19 cellular contexts compared by ENCODE assay signal in the genomic region with DNA sequence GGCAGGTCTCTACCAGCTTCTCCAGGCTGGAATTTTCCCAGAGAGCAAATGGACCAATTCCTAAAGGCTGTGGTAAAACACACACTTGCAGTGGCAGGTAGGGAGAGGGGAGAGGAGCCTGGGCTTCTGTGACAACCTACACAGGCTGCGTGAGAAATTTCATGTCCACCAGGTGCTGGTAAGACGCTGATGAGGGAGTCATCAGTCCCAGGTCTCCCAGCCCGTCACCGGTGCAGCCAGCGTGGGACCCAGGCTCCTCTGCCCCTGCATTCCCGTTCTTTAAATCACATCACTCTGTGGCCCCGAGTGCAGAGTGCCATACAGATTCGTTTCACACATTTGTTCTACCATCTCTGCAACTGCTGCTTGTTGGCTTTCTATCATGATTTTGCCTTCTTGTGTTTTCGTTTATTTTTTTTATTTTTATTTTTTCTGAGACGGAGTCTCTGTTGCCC.
"Had no signal": no experiment of that assay in that cellular context is flagged by ENCODE, and none has a peak within 500 bp of the region (broad histone marks: within the 10 kb centered on the region; RNA-seq: fewer than 3 reads in every experiment).

No MANE protein-coding gene starts in this region.

- H3K27ac Mint-ChIP-seq: activated CD4-positive, alpha-beta memory T cell treated with anti-CD3 and anti-CD28 coated beads for 36 hours; activated CD4-positive, alpha-beta T cell treated with anti-CD3 and anti-CD28 coated beads for 36 hours; activated naive CD4-positive, alpha-beta T cell treated with anti-CD3 and anti-CD28 coated beads, Interleukin-2, amount 10 ng/mL, durations not matched to agents 7 days and 5 days; activated T-cell treated with anti-CD3 and anti-CD28 coated beads, Interleukin-2, amount 50 U/mL, for 24 hours; memory B cell; natural killer cell; stimulated activated naive B cell treated with anti-CD40 and anti-IgM and Interleukin-4, amounts not matched to agents 10 μg/mL and 1 μg/mL and 100 μg/mL, for 72 hours had no signal

- ATAC-seq: activated CD4-positive, alpha-beta T cell treated with anti-CD3 and anti-CD28 coated beads for 36 hours; natural killer cell; stimulated activated naive B cell treated with anti-CD40 and anti-IgM and Interleukin-4, amounts not matched to agents 10 μg/mL and 1 μg/mL and 100 μg/mL, for 72 hours had no signal

- H3K4me1 Mint-ChIP-seq: activated CD4-positive, alpha-beta T cell treated with anti-CD3 and anti-CD28 coated beads for 36 hours; activated naive CD4-positive, alpha-beta T cell treated with anti-CD3 and anti-CD28 coated beads, Interleukin-2, amount 10 ng/mL, durations not matched to agents 7 days and 5 days; memory B cell; natural killer cell; stimulated activated naive B cell treated with anti-CD40 and anti-IgM and Interleukin-4, amounts not matched to agents 10 μg/mL and 1 μg/mL and 100 μg/mL, for 72 hours had no signal

- H3K9me3 Mint-ChIP-seq: activated CD4-positive, alpha-beta memory T cell treated with anti-CD3 and anti-CD28 coated beads for 36 hours; activated naive CD4-positive, alpha-beta T cell treated with anti-CD3 and anti-CD28 coated beads, Interleukin-2, amount 10 ng/mL, durations not matched to agents 7 days and 5 days; activated T-cell treated with anti-CD3 and anti-CD28 coated beads, Interleukin-2, amount 50 U/mL, for 24 hours; natural killer cell; stimulated activated naive B cell treated with anti-CD40 and anti-IgM and Interleukin-4, amounts not matched to agents 10 μg/mL and 1 μg/mL and 100 μg/mL, for 72 hours had no signal

- H3K4me1 ChIP-seq: ascending aorta, esophagus muscularis mucosa, vagina had no signal

- H3K36me3 ChIP-seq: ascending aorta, cardiac muscle cell, esophagus muscularis mucosa, transverse colon, vagina had no signal

- H3K4me3 ChIP-seq: ascending aorta, cardiac muscle cell, dorsolateral prefrontal cortex, esophagus muscularis mucosa, skin epidermis, transverse colon, vagina had no signal

- DNase-seq: activated CD4-positive, alpha-beta memory T cell treated with anti-CD3 and anti-CD28 coated beads for 36 hours; activated CD4-positive, alpha-beta T cell treated with anti-CD3 and anti-CD28 coated beads for 36 hours; activated naive CD4-positive, alpha-beta T cell treated with anti-CD3 and anti-CD28 coated beads, Interleukin-2, amount 10 ng/mL, durations not matched to agents 7 days and 5 days; activated T-cell treated with anti-CD3 and anti-CD28 coated beads, Interleukin-2, amount 50 U/mL, for 24 hours; dorsolateral prefrontal cortex; glutamatergic neuron; natural killer cell; stimulated activated CD4-positive, alpha-beta T cell treated with anti-CD3 and anti-CD28 coated beads, Interleukin-15, amount 100 ng/mL, for 24 hours; stimulated activated CD4-positive, alpha-beta T cell treated with anti-CD3 and anti-CD28 coated beads, Interleukin-4, amount 100 ng/mL, for 1 hour; stimulated activated naive B cell treated with anti-CD40 and anti-IgM and Interleukin-4, amounts not matched to agents 10 μg/mL and 1 μg/mL and 100 μg/mL, for 72 hours; T-helper 1 cell; T1000 had no signal

- H3K27me3 ChIP-seq: ascending aorta, cardiac muscle cell, transverse colon, vagina had no signal

- H3K36me3 Mint-ChIP-seq: activated CD4-positive, alpha-beta memory T cell treated with anti-CD3 and anti-CD28 coated beads for 36 hours; activated naive CD4-positive, alpha-beta T cell treated with anti-CD3 and anti-CD28 coated beads, Interleukin-2, amount 10 ng/mL, durations not matched to agents 7 days and 5 days; memory B cell; natural killer cell; stimulated activated naive B cell treated with anti-CD40 and anti-IgM and Interleukin-4, amounts not matched to agents 10 μg/mL and 1 μg/mL and 100 μg/mL, for 72 hours had no signal

- H3K27ac ChIP-seq: ascending aorta, cardiac muscle cell, esophagus muscularis mucosa, skin epidermis, transverse colon, vagina had no signal

- H3K4me3 Mint-ChIP-seq: activated CD4-positive, alpha-beta memory T cell treated with anti-CD3 and anti-CD28 coated beads for 36 hours; activated CD4-positive, alpha-beta T cell treated with anti-CD3 and anti-CD28 coated beads for 36 hours; activated naive CD4-positive, alpha-beta T cell treated with anti-CD3 and anti-CD28 coated beads, Interleukin-2, amount 10 ng/mL, durations not matched to agents 7 days and 5 days; activated T-cell treated with anti-CD3 and anti-CD28 coated beads, Interleukin-2, amount 50 U/mL, for 24 hours; memory B cell; natural killer cell; stimulated activated naive B cell treated with anti-CD40 and anti-IgM and Interleukin-4, amounts not matched to agents 10 μg/mL and 1 μg/mL and 100 μg/mL, for 72 hours had no signal

- H3K9me3 ChIP-seq: ascending aorta, esophagus muscularis mucosa, transverse colon, vagina had no signal
